Comparison of ENCODE assay signal across 8 cellular contexts in the genomic region with DNA sequence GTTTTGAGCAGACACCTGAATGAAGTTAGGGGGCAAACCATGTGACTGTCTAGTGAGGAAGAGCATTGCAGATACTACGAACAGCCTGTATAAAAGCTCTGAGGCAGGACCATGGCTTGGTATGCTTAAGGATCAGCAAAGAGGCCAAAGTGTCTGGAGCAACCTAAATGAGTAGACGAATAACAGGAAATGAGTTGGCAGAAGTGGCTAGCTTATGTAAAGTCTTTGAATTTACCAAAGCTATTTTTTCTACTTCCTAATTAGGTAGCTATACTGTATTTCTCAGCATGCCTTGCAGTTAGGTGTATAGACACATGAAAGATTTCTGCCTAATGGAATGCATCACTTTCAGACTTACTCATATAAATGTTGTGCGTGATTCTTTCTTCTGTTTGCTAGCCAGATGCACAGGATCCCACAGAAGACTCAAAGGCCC. TPM values are rescaled to one million over a fixed set of nuclear protein-coding genes. Genes with fewer than 3 reads are reported as not detected.
DNase-seq lines count a peak whose midpoint lies in the region; ATAC-seq, FAIRE-seq and TF ChIP-seq lines count a peak whose summit lies in the region.

No MANE protein-coding gene starts in this region.

- H3K4me3 ChIP-seq in mucosa of rectum (ENCODE audit: low read length in 2 of 2) (no peak overlapping the region), thyroid gland (replicated peaks in 1 of 3) (no peak overlapping the region)

- H3K9me3 Mint-ChIP-seq in IgD-negative memory B cell: no peaks in the 10 kb centered on the region
- peaks cover 6% of the 10 kb centered on the region for H3K9me3 Mint-ChIP-seq in activated T-helper 2 cell treated with anti-CD3 and anti-CD28 coated beads, Interferon-gamma antibody, Interleukin-2, Interleukin-4, amounts not matched to agents 10 μg/mL and 5 μg/mL and 100 μg/mL, durations not matched to agents 14 hours and 24 hours and 36 hours
- H3K9me3 Mint-ChIP-seq in type B pancreatic cell: no peaks in the 10 kb centered on the region

- no peak for TF ChIP-seq POLR2A in thyroid gland (IDR thresholded peaks at IDR 0.05)

- H3K9me3 ChIP-seq in mucosa of rectum (ENCODE audit: control insufficient read depth in 2 of 2, low read length in 2 of 2) (no peaks in the 10 kb centered on the region), thyroid gland (no peaks in the 10 kb centered on the region)

- TF ChIP-seq CTCF in thyroid gland (IDR thresholded peaks at IDR 0.05) (no peak), type B pancreatic cell (conservative IDR thresholded peaks at IDR 0.05) (no peak)

- H3K36me3 ChIP-seq in mucosa of rectum (ENCODE audit: control insufficient read depth in 2 of 2, insufficient read depth in 2 of 2, low read length in 2 of 2): no peaks in the 10 kb centered on the region
- H3K36me3 ChIP-seq in thyroid gland: no peaks in the 10 kb centered on the region

- H3K4me1 Mint-ChIP-seq in IgD-negative memory B cell (peaks cover 22 to 31% (median 24%) of the 10 kb centered on the region in 3 donors), type B pancreatic cell (ENCODE audit: unreplicated experiment) (peaks cover 9% of the 10 kb centered on the region)
- peaks cover 33% of the 10 kb centered on the region for H3K4me1 Mint-ChIP-seq in activated T-helper 2 cell treated with anti-CD3 and anti-CD28 coated beads, Interferon-gamma antibody, Interleukin-2, Interleukin-4, amounts not matched to agents 10 μg/mL and 5 μg/mL and 100 μg/mL, durations not matched to agents 14 hours and 24 hours and 36 hours (ENCODE audit: low read depth)

- H3K4me3 Mint-ChIP-seq in IgD-negative memory B cell (peak overlapping the region in 3 of 4 donors; percentile 12 to 63 (median 33)), type B pancreatic cell (no peak overlapping the region)
- peak overlapping the region; percentile 37 for H3K4me3 Mint-ChIP-seq in activated T-helper 2 cell treated with anti-CD3 and anti-CD28 coated beads, Interferon-gamma antibody, Interleukin-2, Interleukin-4, amounts not matched to agents 10 μg/mL and 5 μg/mL and 100 μg/mL, durations not matched to agents 14 hours and 24 hours and 36 hours (ENCODE audit: low read depth)

- H3K27ac ChIP-seq in mucosa of rectum (ENCODE audit: low read depth in 2 of 2, low read length in 2 of 2) (peak overlapping the region; percentile 20 to 21), thyroid gland (no peak overlapping the region)

- peaks cover 7% of the 10 kb centered on the region for H3K27me3 Mint-ChIP-seq in IgD-negative memory B cell
- no peaks in the 10 kb centered on the region for H3K27me3 Mint-ChIP-seq in activated T-helper 2 cell treated with anti-CD3 and anti-CD28 coated beads, Interferon-gamma antibody, Interleukin-2, Interleukin-4, amounts not matched to agents 10 μg/mL and 5 μg/mL and 100 μg/mL, durations not matched to agents 14 hours and 24 hours and 36 hours (ENCODE audit: low read depth)
- peaks cover 4% of the 10 kb centered on the region for H3K27me3 Mint-ChIP-seq in type B pancreatic cell

- peak; percentile 62 for ATAC-seq in GM18511 (IDR thresholded peaks at IDR 0.05; ENCODE audit: unreplicated experiment)

- H3K27me3 ChIP-seq in mucosa of rectum (ENCODE audit: control insufficient read depth in 2 of 2, insufficient read depth in 2 of 2, low read length in 2 of 2) (no peaks in the 10 kb centered on the region), thyroid gland (no peaks in the 10 kb centered on the region)

- H3K27ac Mint-ChIP-seq in IgD-negative memory B cell: peak overlapping the region in 1 of 3 donors; percentile 9
- peak overlapping the region; percentile 76 for H3K27ac Mint-ChIP-seq in activated T-helper 2 cell treated with anti-CD3 and anti-CD28 coated beads, Interferon-gamma antibody, Interleukin-2, Interleukin-4, amounts not matched to agents 10 μg/mL and 5 μg/mL and 100 μg/mL, durations not matched to agents 14 hours and 24 hours and 36 hours
- no peak overlapping the region for H3K27ac Mint-ChIP-seq in type B pancreatic cell

- FAIRE-seq in HTR-8/SVneo (lab: Jason Lieb, UNC): no peak

- intact Hi-C loops in activated T-helper 2 cell treated with anti-CD3 and anti-CD28 coated beads, Interferon-gamma antibody, Interleukin-2, Interleukin-4, amounts not matched to agents 10 μg/mL and 5 μg/mL and 100 μg/mL, durations not matched to agents 14 hours and 24 hours and 36 hours (cut with micrococcal nuclease): loop anchor here (1.0 to 2.0 kb wide), 3 partner anchors 9 to 62 kb away; no protein-coding TSS in a partner anchor
- intact Hi-C loops in thyroid gland (cut with DNase I): no loop called here

- H3K36me3 Mint-ChIP-seq in IgD-negative memory B cell (peaks cover 2% of the 10 kb centered on the region), type B pancreatic cell (no peaks in the 10 kb centered on the region)
- H3K36me3 Mint-ChIP-seq in activated T-helper 2 cell treated with anti-CD3 and anti-CD28 coated beads, Interferon-gamma antibody, Interleukin-2, Interleukin-4, amounts not matched to agents 10 μg/mL and 5 μg/mL and 100 μg/mL, durations not matched to agents 14 hours and 24 hours and 36 hours (ENCODE audit: low read depth): peaks cover 3% of the 10 kb centered on the region

- no peak for DNase-seq in activated T-helper 2 cell treated with anti-CD3 and anti-CD28 coated beads, Interferon-gamma antibody, Interleukin-2, Interleukin-4, amounts not matched to agents 10 μg/mL and 5 μg/mL and 100 μg/mL, durations not matched to agents 14 hours and 24 hours and 36 hours (ENCODE audit: low spot score)
- DNase-seq in HTR-8/SVneo (ENCODE audit: insufficient read length, low spot score) (no peak), DMS 273 treated with DMSO at 0.1 percent for 48 hours (lab: John Stamatoyannopoulos, UW) (no peak), thyroid gland (no peak), type B pancreatic cell (ENCODE audit: extremely low spot score, unreplicated experiment) (no peak)

- no peak overlapping the region for H3K9ac ChIP-seq in mucosa of rectum (ENCODE audit: low read depth in 1 of 2, low read length in 2 of 2)

- 77 to 81% methylated on average over 3 of the region's 3 CpGs for WGBS in thyroid gland, 2 donors

- H3K4me1 ChIP-seq in mucosa of rectum (ENCODE audit: control insufficient read depth in 2 of 2, insufficient read depth in 2 of 2, low read length in 2 of 2) (peaks cover 0 to 10% of the 10 kb centered on the region in 2 donors), thyroid gland (no peaks in the 10 kb centered on the region)

RNA-seq across cellular contexts. Expression of a gene that starts 9.3 kb away (rescaled TPM):
- polyA plus RNA-seq in IgD-negative memory B cell: 0.50 TPM
- total RNA-seq in activated T-helper 2 cell treated with anti-CD3 and anti-CD28 coated beads, Interferon-gamma antibody, Interleukin-2, Interleukin-4, amounts not matched to agents 10 μg/mL and 5 μg/mL and 100 μg/mL, durations not matched to agents 14 hours and 24 hours and 36 hours: 10.7 and 11.6 TPM in 2 replicates
- total RNA-seq in thyroid gland: 1 to 10 TPM; 1.2 to 7.5 (median 4.0) TPM
- total RNA-seq in type B pancreatic cell (ENCODE audit: low replicate concordance): 4.0 and 4.5 TPM in 2 replicates

Comparison
In these comparisons a context has a peak if more than half of its experiments do, and no peak if none do; other contexts are left out.
1. H3K27ac ChIP-seq: peak in mucosa of rectum (2 of 2); none in thyroid gland (0 of 3).